ENCODE assay signal across 9 cellular contexts in genomic region chr2:203484266-203485112, GRCh38. TPM values are rescaled to one million over a fixed set of nuclear protein-coding genes. Genes with fewer than 3 reads are reported as not detected.
DNase-seq lines count a peak whose midpoint lies in the region; ATAC-seq, FAIRE-seq and TF ChIP-seq lines count a peak whose summit lies in the region.
"Had no signal": no experiment of that assay in that cellular context is flagged by ENCODE, and none has a peak within 500 bp of the region (broad histone marks: within the 10 kb centered on the region; RNA-seq: fewer than 3 reads in every experiment).

No MANE protein-coding gene starts in this region.

- TF ChIP-seq POLR2A in Peyer's patch (IDR thresholded peaks at IDR 0.05), result no peak

- no peak overlapping the region for H2AFZ ChIP-seq in neuronal stem cell (ENCODE audit: low read length)

- no peaks in the 10 kb centered on the region for H3K9me3 ChIP-seq in Peyer's patch
- no peaks in the 10 kb centered on the region for H3K9me3 ChIP-seq in left ventricle myocardium inferior (replicated peaks)
- no peaks in the 10 kb centered on the region for H3K9me3 ChIP-seq in neuronal stem cell (replicated peaks in 1 of 2; ENCODE audit: control insufficient read depth in 2 of 2, insufficient read depth in 1 of 2, low read depth in 1 of 2, low read length in 2 of 2)

- H4K8ac ChIP-seq in neuronal stem cell (ENCODE audit: low read depth, low read length), result no peak overlapping the region

- no peaks in the 10 kb centered on the region for H3K27me3 Mint-ChIP-seq in activated naive CD4-positive, alpha-beta T cell treated with anti-CD3 and anti-CD28 coated beads for 36 hours (ENCODE audit: low read depth)

- H3K27ac ChIP-seq in Peyer's patch (no peak overlapping the region), left ventricle myocardium inferior (replicated peaks) (no peak overlapping the region), neuronal stem cell (replicated peaks; ENCODE audit: low read length) (no peak overlapping the region)

- H4K91ac ChIP-seq in neuronal stem cell (ENCODE audit: low read depth, low read length, poor library complexity), result no peak overlapping the region

- no peaks in the 10 kb centered on the region for H3K9me3 Mint-ChIP-seq in activated naive CD4-positive, alpha-beta T cell treated with anti-CD3 and anti-CD28 coated beads for 36 hours

- H3K27me3 ChIP-seq in Peyer's patch, result no peaks in the 10 kb centered on the region
- no peaks in the 10 kb centered on the region for H3K27me3 ChIP-seq in left ventricle myocardium inferior (ENCODE audit: low read depth)
- H3K27me3 ChIP-seq in neuronal stem cell (ENCODE audit: control insufficient read depth in 3 of 3, insufficient read depth in 3 of 3, low read depth in 1 of 3, low read length in 3 of 3), result no peaks in the 10 kb centered on the region

- TF ChIP-seq CTCF in GM12874 (IDR thresholded peaks at IDR 0.05; ENCODE audit: insufficient read depth, low read depth, low read length) (peak; percentile 71), Peyer's patch (IDR thresholded peaks at IDR 0.05) (peak in 4 of 6 experiments; percentile 41 to 82 (median 74)), left ventricle myocardium inferior (IDR thresholded peaks at IDR 0.05; ENCODE audit: borderline replicate concordance) (peak; percentile 77)

- intact Hi-C loops in activated naive CD4-positive, alpha-beta T cell treated with anti-CD3 and anti-CD28 coated beads for 36 hours (cut with micrococcal nuclease), result loop anchor here (1.0 to 5.0 kb wide), 6 partner anchors 93 to 425 kb away; no protein-coding TSS in a partner anchor
- intact Hi-C loops in left ventricle myocardium inferior (cut with micrococcal nuclease), result loop anchor here (10.0 kb wide), 2 partner anchors 330 to 420 kb away; no protein-coding TSS in a partner anchor

- H3K79me1 ChIP-seq in neuronal stem cell (ENCODE audit: low read depth, low read length), result no peaks in the 10 kb centered on the region

- H2BK5ac ChIP-seq in neuronal stem cell (ENCODE audit: low read length), result no peak overlapping the region

- peaks cover 0 to 11% (median 0%) of the 10 kb centered on the region in 3 donors for H3K36me3 ChIP-seq in Peyer's patch
- H3K36me3 ChIP-seq in left ventricle myocardium inferior, result peaks cover 25% of the 10 kb centered on the region
- peaks cover 3 to 38% of the 10 kb centered on the region in 2 donors for H3K36me3 ChIP-seq in neuronal stem cell (replicated peaks in 1 of 2; ENCODE audit: control insufficient read depth in 2 of 2, insufficient read depth in 2 of 2, low read length in 2 of 2)

- no peak overlapping the region for H3K14ac ChIP-seq in neuronal stem cell (ENCODE audit: low read length)

- no peak overlapping the region for H3K4me3 ChIP-seq in Peyer's patch
- H3K4me3 ChIP-seq in left ventricle myocardium inferior, result no peak overlapping the region
- no peak overlapping the region for H3K4me3 ChIP-seq in neuronal stem cell (ENCODE audit: low read length in 2 of 2)

- peaks cover 9% of the 10 kb centered on the region for H3K4me1 Mint-ChIP-seq in activated naive CD4-positive, alpha-beta T cell treated with anti-CD3 and anti-CD28 coated beads for 36 hours (ENCODE audit: low read depth)

- FAIRE-seq in frontal cortex (lab: Jason Lieb, UNC), result no peak
- FAIRE-seq: endometrium had no signal

- no peak overlapping the region for H2BK15ac ChIP-seq in neuronal stem cell (ENCODE audit: low read length)

- H2BK12ac ChIP-seq in neuronal stem cell (ENCODE audit: low read length), result no peak overlapping the region

- H3K9ac ChIP-seq in neuronal stem cell (ENCODE audit: low read depth, low read length, poor library complexity), result no peak overlapping the region

- H3K27ac Mint-ChIP-seq in activated naive CD4-positive, alpha-beta T cell treated with anti-CD3 and anti-CD28 coated beads for 36 hours, result no peak overlapping the region

- H3K4me1 ChIP-seq in Peyer's patch (no peaks in the 10 kb centered on the region), left ventricle myocardium inferior (peaks cover 11% of the 10 kb centered on the region), neuronal stem cell (ENCODE audit: control insufficient read depth in 2 of 2, insufficient read depth in 1 of 2, low read depth in 1 of 2, low read length in 2 of 2) (no peaks in the 10 kb centered on the region)

- no CpG with 5 or more reads among the region's 8 CpGs for WGBS in neuronal stem cell (ENCODE audit: extremely low coverage in 2 of 2, insufficient read length in 2 of 2, insufficient replicate concordance in 1 of 2), 2 donors

- H3K4me3 Mint-ChIP-seq in activated naive CD4-positive, alpha-beta T cell treated with anti-CD3 and anti-CD28 coated beads for 36 hours, result no peak overlapping the region

- DNase-seq in Peyer's patch (no peak), left ventricle myocardium inferior (no peak), neuronal stem cell (ENCODE audit: low spot score) (no peak), frontal cortex (ENCODE audit: low spot score in 2 of 2) (no peak)
- peak; percentile 68 for DNase-seq in activated naive CD4-positive, alpha-beta T cell treated with anti-CD3 and anti-CD28 coated beads for 36 hours
- DNase-seq in stimulated activated CD4-positive, alpha-beta T cell treated with anti-CD3 and anti-CD28 coated beads, Interleukin-15, amount 100 ng/mL, for 24 hours, result peak; percentile 43

- CTCF ChIA-PET in activated naive CD4-positive, alpha-beta T cell treated with anti-CD3 and anti-CD28 coated beads for 36 hours (lab: Charles Lee), result interaction anchor here (0.6 to 3.5 kb wide), 17 partner anchors 9 to 425 kb away, joined by 3 to 54 read pairs (median 3); no protein-coding TSS in a partner anchor

- H3K36me3 Mint-ChIP-seq in activated naive CD4-positive, alpha-beta T cell treated with anti-CD3 and anti-CD28 coated beads for 36 hours (ENCODE audit: low read depth), result peaks cover 2% of the 10 kb centered on the region

- peak; percentile 82 for ATAC-seq in HG02610 (IDR thresholded peaks at IDR 0.05; ENCODE audit: unreplicated experiment)

- no peak overlapping the region for H3K23ac ChIP-seq in neuronal stem cell (ENCODE audit: low read depth, low read length, poor library complexity)

- no peak overlapping the region for H3K4ac ChIP-seq in neuronal stem cell (ENCODE audit: low read length)

- H2BK120ac ChIP-seq in neuronal stem cell (ENCODE audit: low read depth, low read length), result no peak overlapping the region

- no peak overlapping the region for H3K18ac ChIP-seq in neuronal stem cell (ENCODE audit: low read length)

- H2AK5ac ChIP-seq in neuronal stem cell (ENCODE audit: low read depth, low read length), result no peak overlapping the region

- H3K4me2 ChIP-seq in neuronal stem cell (ENCODE audit: insufficient read depth, low read length, poor library complexity, severe bottlenecking), result no peak overlapping the region

RNA-seq across cellular contexts. Expression of gene RAPH1, which starts 50.6 kb away (rescaled TPM):
- 100 to 1,000 TPM in 1 of 4 donors, 10 to 100 TPM in 3; 31.4 to 103 (median 45.9) TPM for total RNA-seq in Peyer's patch
- total RNA-seq in activated naive CD4-positive, alpha-beta T cell treated with anti-CD3 and anti-CD28 coated beads for 36 hours, result 10 to 100 TPM in 1 of 2 experiments, 1 to 10 TPM in 1; 8.6 to 11.9 TPM
- total RNA-seq in left ventricle myocardium inferior, result 17.2 TPM
- 7.0 TPM for polyA plus RNA-seq in neuronal stem cell (2013, experiment 1 of 2)
- 7.4 TPM for polyA plus RNA-seq in neuronal stem cell (2013, experiment 2 of 2)
- 35.9 TPM for total RNA-seq in frontal cortex

Comparison
In these comparisons a context has a peak if more than half of its experiments do, and no peak if none do; other contexts are left out.
1. DNase-seq: peak in activated naive CD4-positive, alpha-beta T cell treated with anti-CD3 and anti-CD28 coated beads for 36 hours (single experiment) and stimulated activated CD4-positive, alpha-beta T cell treated with anti-CD3 and anti-CD28 coated beads, Interleukin-15, amount 100 ng/mL, for 24 hours (single experiment); none in Peyer's patch (0 of 3), left ventricle myocardium inferior (single experiment), neuronal stem cell (single experiment) and frontal cortex (0 of 2).
2. Peak in every context shown above with its lines, with median percentiles within 50 percentile points of each other: CTCF ChIP-seq.